Comparison of ENCODE assay signal across 27 cellular contexts in the genomic region with DNA sequence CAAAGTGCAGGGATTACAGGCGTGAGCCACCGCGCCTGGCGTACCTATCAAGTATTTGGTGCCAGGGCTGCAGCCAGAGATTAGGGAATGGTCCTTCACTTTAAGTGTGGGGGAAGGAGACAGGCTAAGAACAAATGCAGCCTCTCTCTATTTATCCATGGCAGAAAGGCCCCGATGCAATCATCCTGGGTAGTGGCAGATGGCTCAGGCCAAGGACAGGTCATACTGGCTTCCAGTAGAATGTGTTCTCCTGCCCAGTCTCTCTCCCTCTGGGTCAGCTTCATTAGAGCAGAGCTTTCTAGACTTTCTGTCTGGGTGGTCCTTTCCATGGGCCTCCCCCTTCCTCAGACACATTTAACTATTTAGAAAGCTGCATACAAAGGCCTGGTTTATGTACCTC. TPM values are rescaled to one million over a fixed set of nuclear protein-coding genes. Genes with fewer than 3 reads are reported as not detected.
DNase-seq lines count a peak whose midpoint lies in the region; ATAC-seq, FAIRE-seq and TF ChIP-seq lines count a peak whose summit lies in the region.
"Had no signal": no experiment of that assay in that cellular context is flagged by ENCODE, and none has a peak within 500 bp of the region (broad histone marks: within the 10 kb centered on the region; RNA-seq: fewer than 3 reads in every experiment).

No MANE protein-coding gene starts in this region.

- H3K27ac ChIP-seq in breast epithelium (peak overlapping the region; percentile 5 to 51), K562 (ENCODE audit: extremely low read depth, low read depth, low read length) (no peak overlapping the region), hepatocyte (peak overlapping the region; percentile 13), stomach smooth muscle (ENCODE audit: low read length) (peak overlapping the region; percentile 18)
- H3K27ac ChIP-seq: PC-9 had no signal

- H3K36me3 ChIP-seq in breast epithelium (no peaks in the 10 kb centered on the region), K562 (ENCODE audit: control insufficient read depth, insufficient read depth, low read length) (peaks cover 23% of the 10 kb centered on the region; the same call in 2 of the 3 replicates), hepatocyte (replicated peaks; ENCODE audit: insufficient read depth, low read depth) (no peaks in the 10 kb centered on the region), stomach smooth muscle (ENCODE audit: control insufficient read depth in 2 of 2, insufficient read depth in 2 of 2, low read length in 2 of 2) (peaks cover 0 to 5% of the 10 kb centered on the region in 2 donors)
- H3K36me3 ChIP-seq: BE2C had no signal

- no peak overlapping the region for H3K9ac ChIP-seq in K562 (ENCODE audit: insufficient read depth in 1 of 2, low read depth in 2 of 2, low read length in 2 of 2)
- no peak overlapping the region for H3K9ac ChIP-seq in stomach smooth muscle (ENCODE audit: low read length in 2 of 2)
- H3K9ac ChIP-seq: SK-N-SH had no signal

- in situ Hi-C loops in K562 (cut with MboI) = no loop called here

- no peak overlapping the region for H3K4me3 Mint-ChIP-seq in MCF 10A (ENCODE audit: unreplicated experiment)
- H3K4me3 Mint-ChIP-seq: CD14-positive monocyte had no signal

- intact Hi-C loops in breast epithelium (cut with DNase I; ENCODE audit: low total_unique reads) (no loop called here), MCF 10A (cut with micrococcal nuclease) (no loop called here), K562 (cut with micrococcal nuclease) (no loop called here)

- no peaks in the 10 kb centered on the region for H3K79me2 ChIP-seq in K562 (ENCODE audit: control insufficient read depth, insufficient read depth, low read length)
- H3K79me2 ChIP-seq in hepatocyte = no peaks in the 10 kb centered on the region

- H3K4me3 ChIP-seq in breast epithelium = no peak overlapping the region
- no peak overlapping the region for H3K4me3 ChIP-seq in K562
- no peak overlapping the region for H3K4me3 ChIP-seq in hepatocyte
- H3K4me3 ChIP-seq in stomach smooth muscle (ENCODE audit: low read length in 2 of 2) = no peak overlapping the region
- H3K4me3 ChIP-seq: PC-9 had no signal

- POLR2A ChIA-PET in MCF 10A (lab: Yijun Ruan, JAX) (interaction anchor here (0.7 to 1.1 kb wide), 2 partner anchors 164 to 173 kb away, joined by 3 to 5 read pairs; a partner anchor contains a TSS), K562 (lab: Yijun Ruan, JAX) (interaction anchor here (0.9 to 4.1 kb wide), 6 partner anchors 13 to 126 kb away, joined by 3 to 16 read pairs (median 4); a partner anchor contains a TSS)

- H4K20me1 ChIP-seq in K562 (replicated peaks; ENCODE audit: control insufficient read depth, insufficient read depth, low read length) (no peaks in the 10 kb centered on the region), hepatocyte (ENCODE audit: insufficient read depth, poor library complexity, severe bottlenecking) (no peaks in the 10 kb centered on the region)

- no peak for TF ChIP-seq POLR2A in breast epithelium (IDR thresholded peaks at IDR 0.05)
- no peak for TF ChIP-seq POLR2A in K562 (conservative IDR thresholded peaks at IDR 0.05)

- H3K9me2 ChIP-seq in hepatocyte (replicated peaks; ENCODE audit: insufficient read depth) = no peaks in the 10 kb centered on the region
- H3K9me2 ChIP-seq: SK-N-SH had no signal

- H3K4me1 ChIP-seq in breast epithelium (no peaks in the 10 kb centered on the region), K562 (replicated peaks in 1 of 2; ENCODE audit: control insufficient read depth in 2 of 2, insufficient read depth in 2 of 2, low read length in 2 of 2) (peaks cover under 1 to 10% of the 10 kb centered on the region in 2 experiments; a peak in 2 of 5 replicates), hepatocyte (ENCODE audit: insufficient read depth) (peaks cover 4% of the 10 kb centered on the region), stomach smooth muscle (ENCODE audit: control insufficient read depth, insufficient read depth, low read length) (peaks cover 8% of the 10 kb centered on the region)
- H3K4me1 ChIP-seq: BE2C had no signal

- no peak for DNase-seq in breast epithelium (ENCODE audit: low spot score in 2 of 2)
- no peak for DNase-seq in MCF 10A (ENCODE audit: unreplicated experiment)
- DNase-seq in K562 (ENCODE audit: extremely low read depth in 1 of 4, low spot score in 3 of 4) = no peak
- DNase-seq in hepatocyte (ENCODE audit: low spot score) = no peak
- no peak for DNase-seq in NCI-H69 (lab: John Stamatoyannopoulos, UW)
- no peak for DNase-seq in effector CD8-positive, alpha-beta T cell (lab: John Stamatoyannopoulos, UW)
- DNase-seq: 8988T, ACHN, BE2C, DMS153, DND-41, Kasumi-1, NCI-H1105 treated with DMSO at 0.1 percent for 48 hours, NCI-H146, NCI-H1930, NCI-H2107, NCI-H774, PC-9, RPMI8226, SHP77, SK-N-SH had no signal

- TF ChIP-seq EP300 in K562 (IDR thresholded peaks at IDR 0.05; ENCODE audit: low read length) = no peak

- 71% methylated on average over 5 of the region's 5 CpGs for WGBS in K562 (ENCODE audit: insufficient coverage, low coverage, missing lambda C conversion rate)
- 90% methylated on average over 5 of the region's 5 CpGs for WGBS in hepatocyte (ENCODE audit: low lambda C conversion rate, missing lambda C conversion rate)

- H3K9me3 ChIP-seq in breast epithelium = no peaks in the 10 kb centered on the region
- no peaks in the 10 kb centered on the region for H3K9me3 ChIP-seq in K562 (replicated peaks; ENCODE audit: control insufficient read depth, insufficient read depth, low read depth, low read length)
- no peaks in the 10 kb centered on the region for H3K9me3 ChIP-seq in hepatocyte (ENCODE audit: low read depth)
- no peaks in the 10 kb centered on the region for H3K9me3 ChIP-seq in stomach smooth muscle (ENCODE audit: control insufficient read depth in 2 of 2, low read length in 2 of 2)
- H3K9me3 ChIP-seq: BE2C, SK-N-SH had no signal

- FAIRE-seq in K562 (lab: Jason Lieb, UNC) = no peak
- FAIRE-seq: GM18507, H54 had no signal

- no peaks in the 10 kb centered on the region for H3K27me3 Mint-ChIP-seq in MCF 10A (ENCODE audit: insufficient read depth, unreplicated experiment)

- no peak overlapping the region for H3K4me2 ChIP-seq in K562 (ENCODE audit: insufficient read depth, low read length)
- H3K4me2 ChIP-seq in hepatocyte = no peak overlapping the region
- H3K4me2 ChIP-seq: PC-9, SK-N-SH had no signal

- no peak for TF ChIP-seq CTCF in breast epithelium (IDR thresholded peaks at IDR 0.05)
- TF ChIP-seq CTCF in MCF 10A (IDR thresholded peaks at IDR 0.05; ENCODE audit: unreplicated experiment) = no peak
- TF ChIP-seq CTCF in K562 (IDR thresholded peaks at IDR 0.05 in 2 of 3, conservative IDR thresholded peaks at IDR 0.05 in 1 of 3; ENCODE audit: insufficient read depth in 2 of 3, low read depth in 1 of 3, low read length in 3 of 3) = no peak
- no peak for TF ChIP-seq CTCF in hepatocyte (IDR thresholded peaks at IDR 0.05; ENCODE audit: poor library complexity)

- CTCF ChIA-PET in MCF 10A (lab: Yijun Ruan, JAX) = interaction anchor here (0.6 to 1.0 kb wide), 3 partner anchors 11 to 664 kb away, joined by 3 read pairs; no protein-coding TSS in a partner anchor
- CTCF ChIA-PET in K562 (lab: Yijun Ruan, JAX; ENCODE audit: low intra/inter-chr PET ratio) = no interaction called here

- TF ChIP-seq RAD21 in K562 (CRISPR knock-in tag; conservative IDR thresholded peaks at IDR 0.05 in 1 of 2, IDR thresholded peaks at IDR 0.05 in 1 of 2) = no peak

- no peaks in the 10 kb centered on the region for H3K9me3 Mint-ChIP-seq in MCF 10A (ENCODE audit: unreplicated experiment)

- H3K4me1 Mint-ChIP-seq in MCF 10A (ENCODE audit: insufficient read depth, unreplicated experiment) = no peaks in the 10 kb centered on the region

- no peaks in the 10 kb centered on the region for H3K9me1 ChIP-seq in K562 (ENCODE audit: control insufficient read depth, insufficient read depth, low read length)

- no peak overlapping the region for H3K27ac Mint-ChIP-seq in MCF 10A (ENCODE audit: low read depth, unreplicated experiment)
- H3K27ac Mint-ChIP-seq: CD14-positive monocyte had no signal

- H3K36me3 Mint-ChIP-seq in MCF 10A (ENCODE audit: insufficient read depth, unreplicated experiment) = peaks cover 14% of the 10 kb centered on the region

- no peaks in the 10 kb centered on the region for H3K27me3 ChIP-seq in breast epithelium
- H3K27me3 ChIP-seq in K562 (ENCODE audit: control insufficient read depth in 2 of 2, insufficient read depth in 2 of 2, low read length in 2 of 2) = no peaks in the 10 kb centered on the region
- H3K27me3 ChIP-seq in hepatocyte = no peaks in the 10 kb centered on the region
- no peaks in the 10 kb centered on the region for H3K27me3 ChIP-seq in stomach smooth muscle (ENCODE audit: control insufficient read depth in 1 of 2, insufficient read depth in 2 of 2, low read length in 2 of 2)
- H3K27me3 ChIP-seq: BE2C had no signal

- no peak overlapping the region for H2AFZ ChIP-seq in K562 (ENCODE audit: low read depth, low read length)
- no peak overlapping the region for H2AFZ ChIP-seq in hepatocyte
- H2AFZ ChIP-seq: PC-9 had no signal

- BruUV-seq in MCF 10A (replicated peaks; lab: Mats Ljungman, UMichigan) (no TSS peak), K562 (replicated peaks; lab: Mats Ljungman, UMichigan) (no TSS peak)

- ATAC-seq in K562 (no peak), GM18907 (IDR thresholded peaks at IDR 0.05; ENCODE audit: unreplicated experiment) (no peak)

RNA-seq across cellular contexts. Expression of a gene that starts 4.7 kb away (rescaled TPM):
- 1 to 10 TPM in 2 of 3 donors, under 1 TPM in 1; 0.32 to 2.2 (median 1.3) TPM for total RNA-seq in breast epithelium
- total RNA-seq in MCF 10A (2022) = 0.56 and 0.79 TPM in 2 replicates
- 1.5 and 3.4 TPM in 2 replicates for total RNA-seq in K562 (2011; cell fraction: chromatin; rRNA removed; ENCODE audit: low replicate concordance)
- total RNA-seq in K562 (2011; cell fraction: nucleolus; rRNA removed) = 1.3 and 1.8 TPM in 2 replicates
- total RNA-seq in K562 (2011; cell fraction: nucleoplasm; rRNA removed) = 1.6 and 2.1 TPM in 2 replicates
- 0.16 TPM in 1 of 2 replicates, not detected in the other for total RNA-seq in K562 (2014; rRNA removed)
- total RNA-seq in K562 (2014; rRNA removed; fragmentation: Illumina TruSeq; extraction: Trizol) = 16.8 and 20.5 TPM in 2 replicates
- total RNA-seq in K562 (2015; rRNA removed; fragmentation: Illumina TruSeq; extraction: Trizol) = 21.5 and 27.3 TPM in 2 replicates
- total RNA-seq in K562 (2021) = 3.0 TPM in 2 replicates
- polyA plus RNA-seq in K562 (2011; rRNA removed) = 0.25 and 0.51 TPM in 2 replicates
- polyA plus RNA-seq in K562 (2011; cell fraction: cytosol; rRNA removed) = 0.37 and 0.43 TPM in 2 replicates
- polyA plus RNA-seq in K562 (2011; cell fraction: nucleus; rRNA removed) = 2.4 and 3.4 TPM in 2 replicates
- 0.40 and 0.87 TPM in 2 replicates for polyA plus RNA-seq in K562 (2012)
- polyA plus RNA-seq in K562 (2014; fragmentation: Illumina TruSeq; extraction: Trizol) = 0.33 and 0.35 TPM in 2 replicates
- polyA plus RNA-seq in K562 (2014; fragmentation: Nextera tagmentation; extraction: Ambion mirVana) = under 1 TPM; 0.15 to 0.25 TPM
- 0.39 and 0.64 TPM in 2 replicates for polyA plus RNA-seq in K562 (2014; rRNA removed)
- 0.14 and 0.21 TPM in 2 replicates for polyA minus RNA-seq in K562 (2011; rRNA and poly(A)+ RNA removed)
- 1.6 and 6.8 TPM in 2 replicates for polyA minus RNA-seq in K562 (2011; cell fraction: cytosol; rRNA and poly(A)+ RNA removed)
- 0.54 and 1.4 TPM in 2 replicates for polyA minus RNA-seq in K562 (2011; cell fraction: nucleus; rRNA and poly(A)+ RNA removed)
- 0.43 and 0.56 TPM in 2 replicates for total RNA-seq in hepatocyte
- polyA plus RNA-seq in hepatocyte = 1.3 and 2.5 TPM in 2 replicates
- total RNA-seq: M059J had no signal

RNA-seq across cellular contexts. Expression of a gene that starts 39.5 kb away (rescaled TPM):
- 1 to 10 TPM; 3.8 to 7.0 (median 6.9) TPM for total RNA-seq in breast epithelium
- total RNA-seq in MCF 10A (2022) = 11.7 and 15.5 TPM in 2 replicates
- total RNA-seq in K562 (2011; cell fraction: chromatin; rRNA removed; ENCODE audit: low replicate concordance) = 7.6 and 19.8 TPM in 2 replicates
- total RNA-seq in K562 (2011; cell fraction: nucleolus; rRNA removed) = 8.9 and 14.7 TPM in 2 replicates
- 8.6 and 18.8 TPM in 2 replicates for total RNA-seq in K562 (2011; cell fraction: nucleoplasm; rRNA removed)
- 0.73 and 1.5 TPM in 2 replicates for total RNA-seq in K562 (2014; rRNA removed)
- total RNA-seq in K562 (2014; rRNA removed; fragmentation: Illumina TruSeq; extraction: Trizol) = 0.32 and 0.76 TPM in 2 replicates
- total RNA-seq in K562 (2015; rRNA removed; fragmentation: Illumina TruSeq; extraction: Trizol) = 0.41 and 0.72 TPM in 2 replicates
- 1.7 and 2.0 TPM in 2 replicates for total RNA-seq in K562 (2021)
- 1.4 and 1.5 TPM in 2 replicates for polyA plus RNA-seq in K562 (2011; rRNA removed)
- polyA plus RNA-seq in K562 (2011; cell fraction: cytosol; rRNA removed) = 0.86 and 1.3 TPM in 2 replicates
- polyA plus RNA-seq in K562 (2011; cell fraction: nucleus; rRNA removed) = 5.9 and 14.9 TPM in 2 replicates
- polyA plus RNA-seq in K562 (2012) = 1.6 and 2.0 TPM in 2 replicates
- 0.95 and 1.4 TPM in 2 replicates for polyA plus RNA-seq in K562 (2014; fragmentation: Illumina TruSeq; extraction: Trizol)
- under 1 TPM; 0.22 to 0.38 TPM for polyA plus RNA-seq in K562 (2014; fragmentation: Nextera tagmentation; extraction: Ambion mirVana)
- polyA plus RNA-seq in K562 (2014; rRNA removed) = 1.8 and 1.9 TPM in 2 replicates
- polyA minus RNA-seq in K562 (2011; rRNA and poly(A)+ RNA removed) = 0.75 and 1.1 TPM in 2 replicates
- 1.8 TPM in 1 of 2 replicates, not detected in the other for polyA minus RNA-seq in K562 (2011; cell fraction: cytosol; rRNA and poly(A)+ RNA removed)
- 4.9 and 5.0 TPM in 2 replicates for polyA minus RNA-seq in K562 (2011; cell fraction: nucleus; rRNA and poly(A)+ RNA removed)
- 4.8 and 5.5 TPM in 2 replicates for total RNA-seq in hepatocyte
- polyA plus RNA-seq in hepatocyte = 16.8 and 20.6 TPM in 2 replicates

RNA-seq across cellular contexts. Expression of a gene that starts 40.6 kb away (rescaled TPM):
- total RNA-seq in breast epithelium (1 to 10 TPM in 2 of 3 donors, under 1 TPM in 1; 0.80 to 2.0 (median 1.3) TPM), MCF 10A (2022) (not detected in 2 replicates), K562 (2014; rRNA removed) (0.73 TPM in 1 of 2 replicates, not detected in the other), K562 (2014; rRNA removed; fragmentation: Illumina TruSeq; extraction: Trizol) (not detected in 2 replicates), K562 (2015; rRNA removed; fragmentation: Illumina TruSeq; extraction: Trizol) (not detected in 2 replicates), K562 (2021) (0.29 TPM in 1 of 2 replicates, not detected in the other), hepatocyte (0.30 and 1.6 TPM in 2 replicates)
- not detected in 2 replicates for total RNA-seq in K562 (2011; cell fraction: chromatin; rRNA removed; ENCODE audit: low replicate concordance)
- total RNA-seq in K562 (2011; cell fraction: nucleolus; rRNA removed) = 0.83 and 2.2 TPM in 2 replicates
- 0.59 TPM in 1 of 2 replicates, not detected in the other for total RNA-seq in K562 (2011; cell fraction: nucleoplasm; rRNA removed)
- polyA plus RNA-seq in K562 (2011; rRNA removed) (0.11 TPM in 1 of 2 replicates, not detected in the other), K562 (2014; fragmentation: Illumina TruSeq; extraction: Trizol) (not detected in 2 replicates), K562 (2014; fragmentation: Nextera tagmentation; extraction: Ambion mirVana) (not detected), K562 (2014; rRNA removed) (not detected in 2 replicates), hepatocyte (2.2 and 3.0 TPM in 2 replicates)
- polyA plus RNA-seq in K562 (2011; cell fraction: cytosol; rRNA removed) = 0.13 TPM in 1 of 2 replicates, not detected in the other
- polyA plus RNA-seq in K562 (2011; cell fraction: nucleus; rRNA removed) = 0.38 and 0.57 TPM in 2 replicates
- polyA plus RNA-seq in K562 (2012) = 0.10 and 0.18 TPM in 2 replicates
- polyA minus RNA-seq in K562 (2011; rRNA and poly(A)+ RNA removed) = not detected in 2 replicates
- polyA minus RNA-seq in K562 (2011; cell fraction: cytosol; rRNA and poly(A)+ RNA removed) = not detected in 2 replicates
- polyA minus RNA-seq in K562 (2011; cell fraction: nucleus; rRNA and poly(A)+ RNA removed) = 0.44 and 0.54 TPM in 2 replicates

RNA-seq across cellular contexts. Expression of a gene that starts 47.6 kb away (rescaled TPM):
- total RNA-seq in breast epithelium (10 to 100 TPM; 13.6 to 29.0 (median 21.6) TPM), MCF 10A (2022) (47.2 and 68.0 TPM in 2 replicates), K562 (2014; rRNA removed) (15.3 and 17.4 TPM in 2 replicates), K562 (2014; rRNA removed; fragmentation: Illumina TruSeq; extraction: Trizol) (5.2 and 6.6 TPM in 2 replicates), K562 (2015; rRNA removed; fragmentation: Illumina TruSeq; extraction: Trizol) (5.8 and 7.7 TPM in 2 replicates), K562 (2021) (17.9 and 19.3 TPM in 2 replicates), hepatocyte (8.9 and 18.2 TPM in 2 replicates)
- 66.7 and 212 TPM in 2 replicates for total RNA-seq in K562 (2011; cell fraction: chromatin; rRNA removed; ENCODE audit: low replicate concordance)
- total RNA-seq in K562 (2011; cell fraction: nucleolus; rRNA removed) = 133 and 170 TPM in 2 replicates
- 70.2 and 84.7 TPM in 2 replicates for total RNA-seq in K562 (2011; cell fraction: nucleoplasm; rRNA removed)
- polyA plus RNA-seq in K562 (2011; rRNA removed) (11.0 and 15.5 TPM in 2 replicates), K562 (2014; fragmentation: Illumina TruSeq; extraction: Trizol) (12.2 and 14.0 TPM in 2 replicates), K562 (2014; fragmentation: Nextera tagmentation; extraction: Ambion mirVana) (1 to 10 TPM in 1 of 2 experiments, under 1 TPM in 1; 0.52 to 1.9 TPM), K562 (2014; rRNA removed) (22.7 and 24.2 TPM in 2 replicates), hepatocyte (38.7 and 40.1 TPM in 2 replicates)
- polyA plus RNA-seq in K562 (2011; cell fraction: cytosol; rRNA removed) = 14.0 and 19.5 TPM in 2 replicates
- 73.9 and 132 TPM in 2 replicates for polyA plus RNA-seq in K562 (2011; cell fraction: nucleus; rRNA removed)
- 10.1 and 18.5 TPM in 2 replicates for polyA plus RNA-seq in K562 (2012)
- 5.5 and 7.4 TPM in 2 replicates for polyA minus RNA-seq in K562 (2011; rRNA and poly(A)+ RNA removed)
- polyA minus RNA-seq in K562 (2011; cell fraction: cytosol; rRNA and poly(A)+ RNA removed) = 7.5 and 8.9 TPM in 2 replicates
- polyA minus RNA-seq in K562 (2011; cell fraction: nucleus; rRNA and poly(A)+ RNA removed) = 34.8 and 42.1 TPM in 2 replicates

RNA-seq across cellular contexts. Expression of a gene that starts 59.8 kb away (rescaled TPM):
- total RNA-seq in breast epithelium = under 1 TPM in 2 of 3 donors, not detected in 1; 0.15 to 0.66 TPM
- total RNA-seq in MCF 10A (2022) = 0.35 and 0.49 TPM in 2 replicates
- total RNA-seq in K562 (2011; cell fraction: chromatin; rRNA removed; ENCODE audit: low replicate concordance) = 0.23 TPM in 1 of 2 replicates, not detected in the other
- not detected in 2 replicates for total RNA-seq in K562 (2011; cell fraction: nucleolus; rRNA removed)
- total RNA-seq in K562 (2011; cell fraction: nucleoplasm; rRNA removed) = 0.38 TPM in 1 of 2 replicates, not detected in the other
- total RNA-seq in K562 (2014; rRNA removed) = not detected in 2 replicates
- not detected in 2 replicates for total RNA-seq in K562 (2014; rRNA removed; fragmentation: Illumina TruSeq; extraction: Trizol)
- not detected in 2 replicates for total RNA-seq in K562 (2015; rRNA removed; fragmentation: Illumina TruSeq; extraction: Trizol)
- total RNA-seq in K562 (2021) = not detected in 2 replicates
- polyA plus RNA-seq in K562 (2011; rRNA removed) = 0.05 and 0.07 TPM in 2 replicates
- 0.07 and 0.13 TPM in 2 replicates for polyA plus RNA-seq in K562 (2011; cell fraction: cytosol; rRNA removed)
- polyA plus RNA-seq in K562 (2011; cell fraction: nucleus; rRNA removed) = 0.24 and 0.60 TPM in 2 replicates
- polyA plus RNA-seq in K562 (2012) = 0.04 and 0.06 TPM in 2 replicates
- not detected in 2 replicates for polyA plus RNA-seq in K562 (2014; fragmentation: Illumina TruSeq; extraction: Trizol)
- not detected for polyA plus RNA-seq in K562 (2014; fragmentation: Nextera tagmentation; extraction: Ambion mirVana)
- 0.11 TPM in 1 of 2 replicates, not detected in the other for polyA plus RNA-seq in K562 (2014; rRNA removed)
- polyA minus RNA-seq in K562 (2011; rRNA and poly(A)+ RNA removed) = not detected in 2 replicates
- not detected in 2 replicates for polyA minus RNA-seq in K562 (2011; cell fraction: cytosol; rRNA and poly(A)+ RNA removed)
- polyA minus RNA-seq in K562 (2011; cell fraction: nucleus; rRNA and poly(A)+ RNA removed) = not detected in 2 replicates
- total RNA-seq in hepatocyte = 0.72 and 0.83 TPM in 2 replicates
- polyA plus RNA-seq in hepatocyte = 0.48 and 2.2 TPM in 2 replicates
- polyA plus RNA-seq: CD14-positive monocyte had no signal
